8 cellular contexts compared by ENCODE assay signal in genomic region chr15:81023483-81024264, GRCh38. TPM values are rescaled to one million over a fixed set of nuclear protein-coding genes. Genes with fewer than 3 reads are reported as not detected.
DNase-seq lines count a peak whose midpoint lies in the region; ATAC-seq lines count a peak whose summit lies in the region.

No MANE protein-coding gene starts in this region.

- ATAC-seq in HG02938 (IDR thresholded peaks at IDR 0.05; ENCODE audit: unreplicated experiment), result peak; percentile 95

- peak; percentile 41 for DNase-seq in activated CD4-positive, alpha-beta T cell treated with anti-CD3 and anti-CD28 coated beads for 48 hours
- no peak for DNase-seq in activated CD4-positive, alpha-beta T cell treated with anti-CD3 and anti-CD28 coated beads for 4 hours
- peak; percentile 96 for DNase-seq in RPMI8226
- DNase-seq in dedifferentiated amniotic fluid mesenchymal stem cell (ENCODE audit: extremely low spot score), result peak; percentile 51
- DNase-seq in mesenteric fat pad (ENCODE audit: low spot score), result peak; percentile 89
- peak; percentile 64 for DNase-seq in ureter (ENCODE audit: low spot score)
- no peak for DNase-seq in stimulated activated naive CD4-positive, alpha-beta T cell (lab: John Stamatoyannopoulos, UW)

RNA-seq across cellular contexts. Expression of gene TLNRD1, which starts 23.0 kb away (rescaled TPM):
- 43.1 TPM for total RNA-seq in mesenteric fat pad
- total RNA-seq in ureter, result 15.1 TPM

RNA-seq across cellular contexts. Expression of gene MESD, which starts 34.1 kb away (rescaled TPM):
- 30.2 TPM for total RNA-seq in mesenteric fat pad
- total RNA-seq in ureter, result 37.6 TPM

Comparison
In these comparisons a context has a peak if more than half of its experiments do, and no peak if none do; other contexts are left out.
1. DNase-seq: peak in activated CD4-positive, alpha-beta T cell treated with anti-CD3 and anti-CD28 coated beads for 48 hours (single experiment), RPMI8226 (single experiment), dedifferentiated amniotic fluid mesenchymal stem cell (single experiment), mesenteric fat pad (single experiment) and ureter (single experiment); none in activated CD4-positive, alpha-beta T cell treated with anti-CD3 and anti-CD28 coated beads for 4 hours (0 of 2) and stimulated activated naive CD4-positive, alpha-beta T cell (0 of 6).